9 cellular contexts compared by ENCODE assay signal in genomic region chr12:114668151-114668891, GRCh38. TPM values are rescaled to one million over a fixed set of nuclear protein-coding genes. Genes with fewer than 3 reads are reported as not detected.
DNase-seq lines count a peak whose midpoint lies in the region; ATAC-seq, FAIRE-seq and TF ChIP-seq lines count a peak whose summit lies in the region.
"Had no signal": no experiment of that assay in that cellular context is flagged by ENCODE, and none has a peak within 500 bp of the region (broad histone marks: within the 10 kb centered on the region; RNA-seq: fewer than 3 reads in every experiment).

No MANE protein-coding gene starts in this region.

- peak overlapping the region; percentile 99 for H3K4me3 Mint-ChIP-seq in HFFc6
- H3K4me3 Mint-ChIP-seq in effector memory CD8-positive, alpha-beta T cell, result no peak overlapping the region

- H3K9me3 ChIP-seq in esophagus muscularis mucosa, result no peaks in the 10 kb centered on the region

- FAIRE-seq in urothelium cell line (lab: Jason Lieb, UNC), result no peak

- TF ChIP-seq EP300 in esophagus muscularis mucosa (IDR thresholded peaks at IDR 0.05), result no peak

- DNase-seq in D341Med (ENCODE audit: low spot score), result peak; percentile 73
- peak; percentile 95 for DNase-seq in HFFc6
- DNase-seq in RPMI7951 (ENCODE audit: low read depth), result peak; percentile 91
- DNase-seq in esophagus muscularis mucosa (ENCODE audit: extremely low spot score), result no peak
- peak; percentile 11 for DNase-seq in middle frontal gyrus (ENCODE audit: extremely low spot score, low spot score)
- peak; percentile 88 for DNase-seq in urothelium cell line (ENCODE audit: low spot score)
- no peak for DNase-seq in NK-92 treated with Interleukin-12 subunit alpha and Interleukin-12 subunit beta, amount 100 ng/mL, for 24 hours (lab: John Stamatoyannopoulos, UW)
- DNase-seq in effector memory CD8-positive, alpha-beta T cell, result no peak

- peaks cover 0 to 40% (median 27%) of the 10 kb centered on the region in 4 donors for H3K4me1 ChIP-seq in esophagus muscularis mucosa

- H3K27ac Mint-ChIP-seq in HFFc6, result peak overlapping the region; percentile 99
- H3K27ac Mint-ChIP-seq in effector memory CD8-positive, alpha-beta T cell, result peak overlapping the region in 1 of 2 donors; percentile 41

- peak overlapping the region; percentile 35 to 48 (median 44) for H3K27ac ChIP-seq in esophagus muscularis mucosa (replicated peaks in 1 of 4)

- intact Hi-C loops in esophagus muscularis mucosa (cut with DNase I), result loop anchor here (2.0 kb wide), 1 partner anchor 968 kb away; no protein-coding TSS in a partner anchor

- peaks cover 28% of the 10 kb centered on the region for H3K27me3 Mint-ChIP-seq in HFFc6 (ENCODE audit: insufficient read depth)
- H3K27me3 Mint-ChIP-seq in effector memory CD8-positive, alpha-beta T cell, result peaks cover 68 to 93% of the 10 kb centered on the region in 2 donors

- no peak for ATAC-seq in effector memory CD8-positive, alpha-beta T cell (replicated peaks)

- H3K36me3 ChIP-seq in esophagus muscularis mucosa, result peaks cover 0 to 20% (median 9%) of the 10 kb centered on the region in 4 donors

- no peaks in the 10 kb centered on the region for H3K9me3 Mint-ChIP-seq in HFFc6
- H3K9me3 Mint-ChIP-seq in effector memory CD8-positive, alpha-beta T cell, result no peaks in the 10 kb centered on the region

- H3K36me3 Mint-ChIP-seq in HFFc6 (ENCODE audit: low read depth), result peaks cover 37% of the 10 kb centered on the region
- no peaks in the 10 kb centered on the region for H3K36me3 Mint-ChIP-seq in effector memory CD8-positive, alpha-beta T cell (ENCODE audit: insufficient read depth)

- peaks cover 0 to 73% (median 31%) of the 10 kb centered on the region in 4 donors for H3K27me3 ChIP-seq in esophagus muscularis mucosa

- peak; percentile 73 for TF ChIP-seq CTCF in HFFc6 (IDR thresholded peaks at IDR 0.05)
- peak; percentile 52 to 60 (median 56) for TF ChIP-seq CTCF in esophagus muscularis mucosa (IDR thresholded peaks at IDR 0.05)

- peaks cover 85% of the 10 kb centered on the region for H3K4me1 Mint-ChIP-seq in HFFc6 (ENCODE audit: low read depth)
- no peaks in the 10 kb centered on the region for H3K4me1 Mint-ChIP-seq in effector memory CD8-positive, alpha-beta T cell (ENCODE audit: low read depth in 2 of 2)

- TF ChIP-seq POLR2A in esophagus muscularis mucosa (IDR thresholded peaks at IDR 0.05; ENCODE audit: low read depth), result no peak

- WGBS in esophagus muscularis mucosa, result 1% methylated on average over 36 of the region's 46 CpGs

- H3K4me3 ChIP-seq in esophagus muscularis mucosa, result peak overlapping the region; percentile 41 to 52 (median 46)

RNA-seq across cellular contexts. Expression of gene TBX3, which starts 15.7 kb away (rescaled TPM):
- total RNA-seq in HFFc6 (2021; fragmentation: NEBNext Ultra II Directional; extraction: Animal tissue kit (Norgen Biotek cat#: 25700)), result 100 to 1,000 TPM; 108 to 145 (median 127) TPM
- total RNA-seq in RPMI7951 (2014; rRNA removed; shearing (Covaris generic)), result 51.4 and 61.6 TPM in 2 replicates
- total RNA-seq in esophagus muscularis mucosa, result 10 to 100 TPM in 1 of 4 donors, 1 to 10 TPM in 3; 5.3 to 10.4 (median 8.6) TPM
- total RNA-seq: T-helper 1 cell treated with Interleukin-12 subunit alpha and Interleukin-12 subunit beta and Interleukin-4 antibody, amounts not matched to agents 30 ng/mL and 1 ng/mL, for 36 hours had no signal

Comparison
In these comparisons a context has a peak if more than half of its experiments do, and no peak if none do; other contexts are left out.
1. DNase-seq: peak in D341Med (single experiment), HFFc6 (single experiment), RPMI7951 (single experiment), middle frontal gyrus (single experiment) and urothelium cell line (single experiment); none in esophagus muscularis mucosa (single experiment), NK-92 treated with Interleukin-12 subunit alpha and Interleukin-12 subunit beta, amount 100 ng/mL, for 24 hours (single experiment) and effector memory CD8-positive, alpha-beta T cell (0 of 3).